In genomic region chr11:14741195-14741594, GRCh38 we compare ENCODE assay signal across 1 cellular context.
A peak's percentile ranks its signal among the peaks of the same experiment; 100 is the strongest.
TF ChIP-seq lines count a peak whose summit lies in the region.

No MANE protein-coding gene starts in this region.

TF ChIP-seq in HepG2, 621 proteins besides CTCF, POLR2A, EP300 and RAD21 (continued from another document and continues in another):
- TF ChIP-seq NPAS2 (CRISPR knock-in tag; IDR thresholded peaks at IDR 0.05; ENCODE audit: borderline replicate concordance) (no peak), BCL6 (CRISPR knock-in tag; IDR thresholded peaks at IDR 0.05) (peak; percentile 78), UBTF (CRISPR knock-in tag; IDR thresholded peaks at IDR 0.05) (no peak), RBAK (CRISPR knock-in tag; IDR thresholded peaks at IDR 0.05) (no peak), ZNF652 (CRISPR knock-in tag; IDR thresholded peaks at IDR 0.05; ENCODE audit: borderline replicate concordance, low read depth) (no peak), MLLT10 (CRISPR knock-in tag; IDR thresholded peaks at IDR 0.05) (no peak), ZNF879 (CRISPR knock-in tag; IDR thresholded peaks at IDR 0.05) (0 out of 2 replicates have a peak, but pooled peaks have one; percentile 27), KAT7 (CRISPR knock-in tag; IDR thresholded peaks at IDR 0.05; ENCODE audit: borderline replicate concordance) (no peak), ATF2 (CRISPR knock-in tag; IDR thresholded peaks at IDR 0.05) (peak; percentile 79), AGO1 (IDR thresholded peaks at IDR 0.05; ENCODE audit: low read depth, low read length, poor library complexity, severe bottlenecking) (no peak), RCOR2 (CRISPR knock-in tag; IDR thresholded peaks at IDR 0.05) (0 out of 2 replicates have a peak, but pooled peaks have one; percentile 24), HOXA5 (CRISPR knock-in tag; IDR thresholded peaks at IDR 0.05) (no peak), ZNF34 (CRISPR knock-in tag; IDR thresholded peaks at IDR 0.05; ENCODE audit: borderline replicate concordance) (no peak), SMAD3 (CRISPR knock-in tag; IDR thresholded peaks at IDR 0.05) (peak; percentile 64; the same call in 1 of the 2 replicates), ZNF644 (CRISPR knock-in tag; IDR thresholded peaks at IDR 0.05; ENCODE audit: low read depth) (0 out of 2 replicates have a peak, but pooled peaks have one; percentile 20), SRY (CRISPR knock-in tag; IDR thresholded peaks at IDR 0.05) (no peak), KDM1A (CRISPR knock-in tag; IDR thresholded peaks at IDR 0.05) (no peak), ZIK1 (CRISPR knock-in tag; IDR thresholded peaks at IDR 0.05; ENCODE audit: borderline replicate concordance, low read depth) (no peak), ZMYM2 (CRISPR knock-in tag; IDR thresholded peaks at IDR 0.05) (0 out of 2 replicates have a peak, but pooled peaks have one; percentile 37), ZNF160 (CRISPR knock-in tag; IDR thresholded peaks at IDR 0.05) (no peak), SMARCE1 (IDR thresholded peaks at IDR 0.05; ENCODE audit: borderline replicate concordance) (no peak), ASH2L (IDR thresholded peaks at IDR 0.05; ENCODE audit: insufficient read length, low read depth, low read length) (peak; percentile 54), GLI4 (CRISPR knock-in tag; IDR thresholded peaks at IDR 0.05; ENCODE audit: borderline replicate concordance) (no peak), ZNF574 (CRISPR knock-in tag; IDR thresholded peaks at IDR 0.05) (no peak), ZNF280B (CRISPR knock-in tag; IDR thresholded peaks at IDR 0.05; ENCODE audit: borderline replicate concordance) (no peak), ZNF564 (CRISPR knock-in tag; IDR thresholded peaks at IDR 0.05) (no peak), ZNF75D (CRISPR knock-in tag; IDR thresholded peaks at IDR 0.05; ENCODE audit: borderline replicate concordance) (no peak), REL (CRISPR knock-in tag; conservative IDR thresholded peaks at IDR 0.05) (no peak), ZNF777 (CRISPR knock-in tag; IDR thresholded peaks at IDR 0.05) (no peak), FOSL1 (CRISPR knock-in tag; IDR thresholded peaks at IDR 0.05; ENCODE audit: borderline replicate concordance) (no peak), FOXM1 (CRISPR knock-in tag; IDR thresholded peaks at IDR 0.05) (no peak)
- TF ChIP-seq, protein P1, sequence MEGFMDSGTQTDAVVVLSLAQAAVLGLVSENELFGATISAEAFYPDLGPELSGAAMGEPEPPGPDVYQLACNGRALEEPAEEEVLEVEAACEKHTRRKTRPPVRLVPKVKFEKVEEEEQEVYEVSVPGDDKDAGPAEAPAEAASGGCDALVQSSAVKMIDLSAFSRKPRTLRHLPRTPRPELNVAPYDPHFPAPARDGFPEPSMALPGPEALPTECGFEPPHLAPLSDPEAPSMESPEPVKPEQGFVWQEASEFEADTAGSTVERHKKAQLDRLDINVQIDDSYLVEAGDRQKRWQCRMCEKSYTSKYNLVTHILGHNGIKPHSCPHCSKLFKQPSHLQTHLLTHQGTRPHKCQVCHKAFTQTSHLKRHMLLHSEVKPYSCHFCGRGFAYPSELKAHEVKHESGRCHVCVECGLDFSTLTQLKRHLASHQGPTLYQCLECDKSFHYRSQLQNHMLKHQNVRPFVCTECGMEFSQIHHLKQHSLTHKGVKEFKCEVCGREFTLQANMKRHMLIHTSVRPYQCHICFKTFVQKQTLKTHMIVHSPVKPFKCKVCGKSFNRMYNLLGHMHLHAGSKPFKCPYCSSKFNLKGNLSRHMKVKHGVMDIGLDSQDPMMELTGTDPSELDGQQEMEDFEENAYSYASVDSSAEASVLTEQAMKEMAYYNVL (CRISPR knock-in tag; IDR thresholded peaks at IDR 0.05; ENCODE audit: borderline replicate concordance), result peak; percentile 60; the same call in 1 of the 2 replicates
- TF ChIP-seq, protein P2, sequence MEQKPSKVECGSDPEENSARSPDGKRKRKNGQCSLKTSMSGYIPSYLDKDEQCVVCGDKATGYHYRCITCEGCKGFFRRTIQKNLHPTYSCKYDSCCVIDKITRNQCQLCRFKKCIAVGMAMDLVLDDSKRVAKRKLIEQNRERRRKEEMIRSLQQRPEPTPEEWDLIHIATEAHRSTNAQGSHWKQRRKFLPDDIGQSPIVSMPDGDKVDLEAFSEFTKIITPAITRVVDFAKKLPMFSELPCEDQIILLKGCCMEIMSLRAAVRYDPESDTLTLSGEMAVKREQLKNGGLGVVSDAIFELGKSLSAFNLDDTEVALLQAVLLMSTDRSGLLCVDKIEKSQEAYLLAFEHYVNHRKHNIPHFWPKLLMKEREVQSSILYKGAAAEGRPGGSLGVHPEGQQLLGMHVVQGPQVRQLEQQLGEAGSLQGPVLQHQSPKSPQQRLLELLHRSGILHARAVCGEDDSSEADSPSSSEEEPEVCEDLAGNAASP (CRISPR knock-in tag; IDR thresholded peaks at IDR 0.05; ENCODE audit: borderline replicate concordance), result no peak; the same call in 1 of the 2 replicates
- TF ChIP-seq, protein P3, sequence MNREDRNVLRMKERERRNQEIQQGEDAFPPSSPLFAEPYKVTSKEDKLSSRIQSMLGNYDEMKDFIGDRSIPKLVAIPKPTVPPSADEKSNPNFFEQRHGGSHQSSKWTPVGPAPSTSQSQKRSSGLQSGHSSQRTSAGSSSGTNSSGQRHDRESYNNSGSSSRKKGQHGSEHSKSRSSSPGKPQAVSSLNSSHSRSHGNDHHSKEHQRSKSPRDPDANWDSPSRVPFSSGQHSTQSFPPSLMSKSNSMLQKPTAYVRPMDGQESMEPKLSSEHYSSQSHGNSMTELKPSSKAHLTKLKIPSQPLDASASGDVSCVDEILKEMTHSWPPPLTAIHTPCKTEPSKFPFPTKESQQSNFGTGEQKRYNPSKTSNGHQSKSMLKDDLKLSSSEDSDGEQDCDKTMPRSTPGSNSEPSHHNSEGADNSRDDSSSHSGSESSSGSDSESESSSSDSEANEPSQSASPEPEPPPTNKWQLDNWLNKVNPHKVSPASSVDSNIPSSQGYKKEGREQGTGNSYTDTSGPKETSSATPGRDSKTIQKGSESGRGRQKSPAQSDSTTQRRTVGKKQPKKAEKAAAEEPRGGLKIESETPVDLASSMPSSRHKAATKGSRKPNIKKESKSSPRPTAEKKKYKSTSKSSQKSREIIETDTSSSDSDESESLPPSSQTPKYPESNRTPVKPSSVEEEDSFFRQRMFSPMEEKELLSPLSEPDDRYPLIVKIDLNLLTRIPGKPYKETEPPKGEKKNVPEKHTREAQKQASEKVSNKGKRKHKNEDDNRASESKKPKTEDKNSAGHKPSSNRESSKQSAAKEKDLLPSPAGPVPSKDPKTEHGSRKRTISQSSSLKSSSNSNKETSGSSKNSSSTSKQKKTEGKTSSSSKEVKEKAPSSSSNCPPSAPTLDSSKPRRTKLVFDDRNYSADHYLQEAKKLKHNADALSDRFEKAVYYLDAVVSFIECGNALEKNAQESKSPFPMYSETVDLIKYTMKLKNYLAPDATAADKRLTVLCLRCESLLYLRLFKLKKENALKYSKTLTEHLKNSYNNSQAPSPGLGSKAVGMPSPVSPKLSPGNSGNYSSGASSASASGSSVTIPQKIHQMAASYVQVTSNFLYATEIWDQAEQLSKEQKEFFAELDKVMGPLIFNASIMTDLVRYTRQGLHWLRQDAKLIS (CRISPR knock-in tag; IDR thresholded peaks at IDR 0.05), result no peak
- TF ChIP-seq, protein P4, sequence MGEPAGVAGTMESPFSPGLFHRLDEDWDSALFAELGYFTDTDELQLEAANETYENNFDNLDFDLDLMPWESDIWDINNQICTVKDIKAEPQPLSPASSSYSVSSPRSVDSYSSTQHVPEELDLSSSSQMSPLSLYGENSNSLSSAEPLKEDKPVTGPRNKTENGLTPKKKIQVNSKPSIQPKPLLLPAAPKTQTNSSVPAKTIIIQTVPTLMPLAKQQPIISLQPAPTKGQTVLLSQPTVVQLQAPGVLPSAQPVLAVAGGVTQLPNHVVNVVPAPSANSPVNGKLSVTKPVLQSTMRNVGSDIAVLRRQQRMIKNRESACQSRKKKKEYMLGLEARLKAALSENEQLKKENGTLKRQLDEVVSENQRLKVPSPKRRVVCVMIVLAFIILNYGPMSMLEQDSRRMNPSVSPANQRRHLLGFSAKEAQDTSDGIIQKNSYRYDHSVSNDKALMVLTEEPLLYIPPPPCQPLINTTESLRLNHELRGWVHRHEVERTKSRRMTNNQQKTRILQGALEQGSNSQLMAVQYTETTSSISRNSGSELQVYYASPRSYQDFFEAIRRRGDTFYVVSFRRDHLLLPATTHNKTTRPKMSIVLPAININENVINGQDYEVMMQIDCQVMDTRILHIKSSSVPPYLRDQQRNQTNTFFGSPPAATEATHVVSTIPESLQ (CRISPR knock-in tag; conservative IDR thresholded peaks at IDR 0.05), result no peak
- TF ChIP-seq, protein P5, sequence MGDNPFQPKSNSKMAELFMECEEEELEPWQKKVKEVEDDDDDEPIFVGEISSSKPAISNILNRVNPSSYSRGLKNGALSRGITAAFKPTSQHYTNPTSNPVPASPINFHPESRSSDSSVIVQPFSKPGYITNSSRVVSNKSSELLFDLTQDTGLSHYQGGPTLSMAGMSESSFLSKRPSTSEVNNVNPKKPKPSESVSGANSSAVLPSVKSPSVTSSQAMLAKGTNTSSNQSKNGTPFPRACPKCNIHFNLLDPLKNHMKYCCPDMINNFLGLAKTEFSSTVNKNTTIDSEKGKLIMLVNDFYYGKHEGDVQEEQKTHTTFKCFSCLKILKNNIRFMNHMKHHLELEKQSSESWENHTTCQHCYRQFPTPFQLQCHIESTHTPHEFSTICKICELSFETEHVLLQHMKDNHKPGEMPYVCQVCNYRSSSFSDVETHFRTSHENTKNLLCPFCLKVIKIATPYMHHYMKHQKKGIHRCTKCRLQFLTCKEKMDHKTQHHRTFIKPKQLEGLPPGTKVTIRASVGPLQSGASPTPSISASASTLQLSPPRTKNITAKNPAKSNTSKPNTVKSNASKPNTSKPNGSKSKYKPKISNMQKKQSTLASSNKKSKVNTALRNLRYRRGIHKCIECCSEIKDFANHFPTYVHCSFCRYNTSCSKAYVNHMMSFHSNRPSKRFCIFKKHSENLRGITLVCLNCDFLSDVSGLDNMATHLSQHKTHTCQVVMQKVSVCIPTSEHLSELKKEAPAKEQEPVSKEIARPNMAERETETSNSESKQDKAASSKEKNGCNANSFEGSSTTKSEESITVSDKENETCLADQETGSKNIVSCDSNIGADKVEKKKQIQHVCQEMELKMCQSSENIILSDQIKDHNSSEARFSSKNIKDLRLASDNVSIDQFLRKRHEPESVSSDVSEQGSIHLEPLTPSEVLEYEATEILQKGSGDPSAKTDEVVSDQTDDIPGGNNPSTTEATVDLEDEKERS (CRISPR knock-in tag; IDR thresholded peaks at IDR 0.05), result peak; percentile 58; the same call in 1 of the 2 replicates
